Comparison of ENCODE assay signal across 22 cellular contexts in genomic region chr7:152148706-152149105, GRCh38.
"Had no signal": no experiment of that assay in that cellular context is flagged by ENCODE, and none has a peak within 500 bp of the region (broad histone marks: within the 10 kb centered on the region; RNA-seq: fewer than 3 reads in every experiment).

No MANE protein-coding gene starts in this region.

- H3K27me3 ChIP-seq: brain microvascular endothelial cell, cardiac muscle cell had no signal

- H3K9me3 Mint-ChIP-seq: activated CD8-positive, alpha-beta T cell treated with anti-CD3 and anti-CD28 coated beads for 36 hours; activated naive CD4-positive, alpha-beta T cell treated with anti-CD3 and anti-CD28 coated beads, Interleukin-2, amount 50 U/mL, for 24 hours; activated T-helper 1 cell treated with anti-CD3 and anti-CD28 coated beads, Interleukin-12 subunit alpha, Interleukin-12 subunit beta, Interleukin-2, Interleukin-4 antibody, amounts not matched to agents 30 ng/mL and 10 ng/mL and 1 ng/mL, durations not matched to agents 14 hours and 24 hours and 36 hours; T-helper 1 cell treated with Interleukin-12 subunit alpha and Interleukin-12 subunit beta and Interleukin-4 antibody, amounts not matched to agents 30 μg/mL and 1 μg/mL, for 36 hours had no signal

- H3K27ac Mint-ChIP-seq: activated CD8-positive, alpha-beta T cell treated with anti-CD3 and anti-CD28 coated beads for 36 hours; activated naive CD4-positive, alpha-beta T cell treated with anti-CD3 and anti-CD28 coated beads, Interleukin-2, amount 50 U/mL, for 24 hours; activated T-helper 1 cell treated with anti-CD3 and anti-CD28 coated beads, Interleukin-12 subunit alpha, Interleukin-12 subunit beta, Interleukin-2, Interleukin-4 antibody, amounts not matched to agents 30 ng/mL and 10 ng/mL and 1 ng/mL, durations not matched to agents 14 hours and 24 hours and 36 hours; T-helper 1 cell treated with Interleukin-12 subunit alpha and Interleukin-12 subunit beta and Interleukin-4 antibody, amounts not matched to agents 30 μg/mL and 1 μg/mL, for 36 hours had no signal

- ATAC-seq: activated CD4-positive, CD25-positive, alpha-beta regulatory T cell treated with anti-CD3 and anti-CD28 coated beads, Interleukin-2, amount 50 U/mL, for 24 hours; activated CD8-positive, alpha-beta T cell treated with anti-CD3 and anti-CD28 coated beads for 36 hours had no signal

- H3K27me3 Mint-ChIP-seq: activated CD8-positive, alpha-beta T cell treated with anti-CD3 and anti-CD28 coated beads for 36 hours; activated naive CD4-positive, alpha-beta T cell treated with anti-CD3 and anti-CD28 coated beads, Interleukin-2, amount 50 U/mL, for 24 hours had no signal

- H3K27ac ChIP-seq: brain microvascular endothelial cell, cardiac muscle cell, SK-N-MC had no signal

- DNase-seq: activated CD4-positive, alpha-beta T cell treated with anti-CD3 and anti-CD28 coated beads for 4 hours; activated CD8-positive, alpha-beta memory T cell treated with anti-CD3 and anti-CD28 coated beads, Interleukin-2, amount 50 U/mL, for 4 hours; activated CD8-positive, alpha-beta T cell treated with anti-CD3 and anti-CD28 coated beads for 36 hours; activated effector memory CD4-positive, alpha-beta T cell treated with Interleukin-2 at 50 U/mL for 16 hours; activated naive CD4-positive, alpha-beta T cell; amygdala; brain microvascular endothelial cell; Kasumi-1; NCI-H1092; NCI-H1417; NCI-H1930; NCI-H345; NCI-H510A; NCI-H526 treated with DMSO at 0.1 percent for 48 hours; NCI-H82; SW 1271 had no signal

- H3K4me3 Mint-ChIP-seq: activated CD8-positive, alpha-beta T cell treated with anti-CD3 and anti-CD28 coated beads for 36 hours; activated naive CD4-positive, alpha-beta T cell treated with anti-CD3 and anti-CD28 coated beads, Interleukin-2, amount 50 U/mL, for 24 hours; activated T-helper 1 cell treated with anti-CD3 and anti-CD28 coated beads, Interleukin-12 subunit alpha, Interleukin-12 subunit beta, Interleukin-2, Interleukin-4 antibody, amounts not matched to agents 30 ng/mL and 10 ng/mL and 1 ng/mL, durations not matched to agents 14 hours and 24 hours and 36 hours; T-helper 1 cell treated with Interleukin-12 subunit alpha and Interleukin-12 subunit beta and Interleukin-4 antibody, amounts not matched to agents 30 μg/mL and 1 μg/mL, for 36 hours had no signal
